Comparison of ENCODE assay signal across 8 cellular contexts in the genomic region with DNA sequence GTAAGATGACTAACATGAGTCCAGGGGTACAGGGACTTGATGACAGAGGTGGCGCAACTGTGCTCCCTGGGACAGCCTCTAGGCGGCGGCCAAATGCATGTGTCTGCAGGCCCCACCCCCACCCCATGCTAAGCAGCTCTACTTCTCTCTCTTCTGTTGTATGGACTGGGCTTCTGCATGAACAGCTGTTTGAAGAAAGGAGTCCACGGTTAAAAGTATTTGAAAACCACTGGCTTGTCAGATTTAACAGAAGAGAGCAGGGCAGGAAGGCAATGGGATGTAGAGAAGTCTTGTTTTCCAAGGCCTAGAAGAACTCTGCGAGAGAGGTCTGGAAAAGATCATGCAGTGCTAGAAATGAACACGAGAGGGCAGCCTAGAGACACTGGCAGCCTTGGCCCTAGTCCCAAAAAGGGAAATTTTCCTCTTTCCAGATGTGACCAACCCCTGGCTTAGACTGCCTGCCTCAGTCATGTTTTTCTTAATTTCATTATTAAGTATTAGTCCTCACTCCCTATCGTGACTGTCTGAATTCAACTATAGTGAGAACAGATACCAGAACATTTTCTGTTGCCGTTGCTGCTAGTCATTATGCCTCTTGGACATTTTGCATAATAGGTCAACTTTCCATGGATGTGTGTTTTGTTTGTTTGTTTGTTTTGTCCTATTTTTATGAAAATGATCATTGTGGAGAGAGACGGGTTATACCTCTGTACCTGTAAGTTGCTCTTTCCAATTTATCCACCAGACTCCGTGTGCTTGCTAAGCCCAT.
DNase-seq lines count a peak whose midpoint lies in the region; ATAC-seq and TF ChIP-seq lines count a peak whose summit lies in the region.

No MANE protein-coding gene starts in this region.

- no peaks in the 10 kb centered on the region for H3K36me3 Mint-ChIP-seq in Caco-2 (ENCODE audit: insufficient read depth, unreplicated experiment)

- BruUV-seq in Caco-2 (replicated peaks; lab: Mats Ljungman, UMichigan) = no TSS peak

- CTCF ChIA-PET in Caco-2 (lab: Charles Lee) = interaction anchor here (1.0 to 1.6 kb wide), 3 partner anchors 18 to 92 kb away, joined by 3 to 11 read pairs (median 4); no protein-coding TSS in a partner anchor

- no peaks in the 10 kb centered on the region for H3K9me3 Mint-ChIP-seq in Caco-2 (ENCODE audit: unreplicated experiment)

- intact Hi-C loops in Caco-2 (cut with micrococcal nuclease; ENCODE audit: unreplicated experiment) (loop anchor here (2.0 kb wide), 3 partner anchors 92 to 860 kb away; no protein-coding TSS in a partner anchor), Right ventricle myocardium superior (cut with DNase I) (no loop called here), sciatic nerve (cut with DNase I) (no loop called here)

- no peak overlapping the region for H3K4me3 ChIP-seq in Caco-2 (ENCODE audit: low read depth, low read length)

- no peak overlapping the region for H3K27ac Mint-ChIP-seq in Caco-2 (ENCODE audit: unreplicated experiment)

- TF ChIP-seq CTCF in Caco-2 (IDR thresholded peaks at IDR 0.05; ENCODE audit: insufficient read depth in 1 of 2, low read depth in 1 of 2, low read length in 1 of 2, severe bottlenecking in 1 of 2, unreplicated experiment in 1 of 2) = peak; percentile 77 to 79

- H3K4me1 ChIP-seq in Caco-2 = no peaks in the 10 kb centered on the region

- no peaks in the 10 kb centered on the region for H3K4me1 Mint-ChIP-seq in Caco-2 (ENCODE audit: low read depth, unreplicated experiment)

- ATAC-seq in GM19395 (IDR thresholded peaks at IDR 0.05; ENCODE audit: unreplicated experiment) (peak; percentile 79), Right ventricle myocardium superior (ENCODE audit: poor library complexity) (peak; percentile 71), sciatic nerve (peak; percentile 62), HG03045 (IDR thresholded peaks at IDR 0.05; ENCODE audit: unreplicated experiment) (no peak)

- H3K4me3 Mint-ChIP-seq in Caco-2 (ENCODE audit: unreplicated experiment) = no peak overlapping the region

- DNase-seq in Caco-2 (peak; percentile 53 to 79), HS-27A (ENCODE audit: low read depth) (peak; percentile 46), SHP77 treated with DMSO at 0.1 percent for 48 hours (lab: John Stamatoyannopoulos, UW) (peak; percentile 5), Right ventricle myocardium superior (no peak), sciatic nerve (ENCODE audit: low spot score) (no peak)
- peak; percentile 77 for DNase-seq in activated effector memory CD4-positive, alpha-beta T cell treated with anti-CD3 and anti-CD28 coated beads, Interleukin-2, amount 50 U/mL, for 16 hours

- no peaks in the 10 kb centered on the region for H3K9me3 ChIP-seq in Caco-2

- peaks cover 6% of the 10 kb centered on the region for H3K27me3 Mint-ChIP-seq in Caco-2 (ENCODE audit: insufficient read depth, unreplicated experiment)

- no peaks in the 10 kb centered on the region for H3K27me3 ChIP-seq in Caco-2 (replicated peaks; ENCODE audit: control insufficient read depth, insufficient read depth, low read length)

- POLR2A ChIA-PET in Caco-2 (lab: Charles Lee) = no interaction called here

- H3K36me3 ChIP-seq in Caco-2 (ENCODE audit: control insufficient read depth, insufficient read depth, low read length) = no peaks in the 10 kb centered on the region

Comparison
In these comparisons a context has a peak if more than half of its experiments do, and no peak if none do; other contexts are left out.
1. DNase-seq: peak in Caco-2 (2 of 2), HS-27A (single experiment), SHP77 treated with DMSO at 0.1 percent for 48 hours (single experiment) and activated effector memory CD4-positive, alpha-beta T cell treated with anti-CD3 and anti-CD28 coated beads, Interleukin-2, amount 50 U/mL, for 16 hours (single experiment); none in Right ventricle myocardium superior (single experiment) and sciatic nerve (single experiment).